In genomic region chr3:14278799-14279705, GRCh38 we compare ENCODE assay signal across 24 cellular contexts.
DNase-seq lines count a peak whose midpoint lies in the region; ATAC-seq, FAIRE-seq and TF ChIP-seq lines count a peak whose summit lies in the region.
"Had no signal": no experiment of that assay in that cellular context is flagged by ENCODE, and none has a peak within 500 bp of the region (broad histone marks: within the 10 kb centered on the region; RNA-seq: fewer than 3 reads in every experiment).

No MANE protein-coding gene starts in this region.

- H4K20me1 ChIP-seq in Loucy (ENCODE audit: insufficient read depth, low read length, poor library complexity, severe bottlenecking) (no peaks in the 10 kb centered on the region), K562 (replicated peaks; ENCODE audit: control insufficient read depth, insufficient read depth, low read length) (no peaks in the 10 kb centered on the region), osteoblast (ENCODE audit: insufficient read depth, low read length) (no peaks in the 10 kb centered on the region)

- no peaks in the 10 kb centered on the region for H3K9me2 ChIP-seq in Loucy (replicated peaks; ENCODE audit: low read depth, low read length)

- H3K4me3 ChIP-seq in Loucy (ENCODE audit: low read length, poor library complexity, severe bottlenecking): no peak overlapping the region
- H3K4me3 ChIP-seq in K562: no peak overlapping the region
- no peak overlapping the region for H3K4me3 ChIP-seq in osteoblast (ENCODE audit: insufficient read depth, low read length)
- H3K4me3 ChIP-seq: GM12878, heart left ventricle, pancreas, upper lobe of left lung had no signal

- H3K9ac ChIP-seq in Loucy (ENCODE audit: low read depth, low read length, poor library complexity, severe bottlenecking) (no peak overlapping the region), K562 (ENCODE audit: insufficient read depth in 1 of 2, low read depth in 2 of 2, low read length in 2 of 2) (peak overlapping the region in 1 of 2 experiments; percentile 80; a peak in 2 of 4 replicates)

- H3F3A ChIP-seq in Loucy (ENCODE audit: low read depth): no peaks in the 10 kb centered on the region

- DNase-seq in NCI-H1694 (lab: John Stamatoyannopoulos, UW) (peak; percentile 56), NCI-H1694 treated with DMSO at 0.1 percent for 48 hours (lab: John Stamatoyannopoulos, UW) (no peak), K562 (ENCODE audit: extremely low read depth in 1 of 4, low spot score in 3 of 4) (peak; percentile 55 to 67 (median 62)), osteoblast (ENCODE audit: insufficient read length, low spot score, missing footprints) (peak; percentile 76), HCEC 1CT (no peak), GM10266 (ENCODE audit: extremely low spot score) (no peak)
- DNase-seq: activated CD4-positive, CD25-positive, alpha-beta regulatory T cell treated with anti-CD3 and anti-CD28 coated beads, Interleukin-2, amount 50 U/mL, for 72 hours; activated gamma-delta T cell treated with Interleukin-2 at 50 U/mL for 16 hours; CD4-positive, alpha-beta T cell; dermis blood vessel endothelial cell; GOT3; heart left ventricle; left cardiac atrium; NCI-H1105 treated with DMSO at 0.1 percent for 48 hours; NCI-H510A; pancreas; small intestine; T-helper 1 cell had no signal

- H3K4me2 ChIP-seq in Loucy (ENCODE audit: low read depth, low read length, poor library complexity, severe bottlenecking) (no peak overlapping the region), K562 (ENCODE audit: insufficient read depth, low read length) (no peak overlapping the region), osteoblast (ENCODE audit: insufficient read depth, low read length) (no peak overlapping the region)

- WGBS in K562 (ENCODE audit: insufficient coverage, low coverage, missing lambda C conversion rate): 54% methylated on average over 13 of the region's 13 CpGs

- H3K27ac ChIP-seq in K562 (ENCODE audit: extremely low read depth, low read depth, low read length) (no peak overlapping the region), osteoblast (ENCODE audit: low read depth, low read length) (no peak overlapping the region)
- H3K27ac ChIP-seq: heart left ventricle, pancreas, upper lobe of left lung had no signal

- no peak overlapping the region for H2AFZ ChIP-seq in Loucy (ENCODE audit: low read length)
- peak overlapping the region; percentile 20; the same call in 1 of the 2 replicates for H2AFZ ChIP-seq in K562 (ENCODE audit: low read depth, low read length)
- H2AFZ ChIP-seq in osteoblast (ENCODE audit: low read length): no peak overlapping the region

- H3K36me3 ChIP-seq in Loucy (ENCODE audit: insufficient read depth, low read length) (no peaks in the 10 kb centered on the region), K562 (ENCODE audit: control insufficient read depth, insufficient read depth, low read length) (no peaks in the 10 kb centered on the region), osteoblast (ENCODE audit: insufficient read depth, low read length) (no peaks in the 10 kb centered on the region)
- H3K36me3 ChIP-seq: heart left ventricle, pancreas, upper lobe of left lung had no signal

- TF ChIP-seq CTCF in Loucy (conservative IDR thresholded peaks at IDR 0.05; ENCODE audit: low read length) (0 out of 2 replicates have a peak, but pooled peaks have one; percentile 15), K562 (IDR thresholded peaks at IDR 0.05 in 2 of 3, conservative IDR thresholded peaks at IDR 0.05 in 1 of 3; ENCODE audit: insufficient read depth in 2 of 3, low read depth in 1 of 3, low read length in 3 of 3) (peak; percentile 12 to 36 (median 30); a peak in 2 of 6 replicates), osteoblast (IDR thresholded peaks at IDR 0.05; ENCODE audit: extremely low read depth, low read depth, low read length) (no peak), GM10266 (IDR thresholded peaks at IDR 0.05; ENCODE audit: control insufficient read depth, insufficient read depth, low read depth, missing control alignments) (no peak)

- BruUV-seq in K562 (replicated peaks; lab: Mats Ljungman, UMichigan): no TSS peak

- TF ChIP-seq POLR2A in K562 (conservative IDR thresholded peaks at IDR 0.05): no peak

- no peaks in the 10 kb centered on the region for H3K79me2 ChIP-seq in Loucy (ENCODE audit: insufficient read depth, low read length)
- H3K79me2 ChIP-seq in K562 (ENCODE audit: control insufficient read depth, insufficient read depth, low read length): no peaks in the 10 kb centered on the region
- no peaks in the 10 kb centered on the region for H3K79me2 ChIP-seq in osteoblast (ENCODE audit: insufficient read depth, low read length)

- CTCF ChIA-PET in K562 (lab: Yijun Ruan, JAX; ENCODE audit: low intra/inter-chr PET ratio): no interaction called here

- H3K9me1 ChIP-seq in K562 (ENCODE audit: control insufficient read depth, insufficient read depth, low read length): no peaks in the 10 kb centered on the region

- 0 out of 2 replicates have a peak, but pooled peaks have one; percentile 28 for TF ChIP-seq EP300 in K562 (IDR thresholded peaks at IDR 0.05; ENCODE audit: low read length)

- POLR2A ChIA-PET in K562 (lab: Yijun Ruan, JAX): interaction anchor here (0.5 to 1.4 kb wide), 6 partner anchors 10 to 89 kb away, joined by 3 to 5 read pairs (median 3); no protein-coding TSS in a partner anchor

- FAIRE-seq in K562 (lab: Jason Lieb, UNC): no peak
- FAIRE-seq: GM12878, pancreas, RCC 7860, small intestine had no signal

- H3K9me3 ChIP-seq in Loucy (ENCODE audit: insufficient read depth, low read depth, low read length) (no peaks in the 10 kb centered on the region), K562 (replicated peaks; ENCODE audit: control insufficient read depth, insufficient read depth, low read depth, low read length) (no peaks in the 10 kb centered on the region), osteoblast (ENCODE audit: low read depth, low read length) (no peaks in the 10 kb centered on the region)
- H3K9me3 ChIP-seq: heart left ventricle, pancreas, upper lobe of left lung had no signal

- intact Hi-C loops in K562 (cut with micrococcal nuclease): loop anchor here (5.0 kb wide), 1 partner anchor 93 kb away; no protein-coding TSS in a partner anchor

- no peaks in the 10 kb centered on the region for H3K27me3 ChIP-seq in Loucy (ENCODE audit: insufficient read depth, low read length, poor library complexity, severe bottlenecking)
- no peaks in the 10 kb centered on the region for H3K27me3 ChIP-seq in K562 (ENCODE audit: control insufficient read depth in 2 of 2, insufficient read depth in 2 of 2, low read length in 2 of 2)
- peaks cover 9% of the 10 kb centered on the region for H3K27me3 ChIP-seq in osteoblast (ENCODE audit: insufficient read depth, low read length)
- H3K27me3 ChIP-seq: pancreas, upper lobe of left lung had no signal

- TF ChIP-seq RAD21 in K562 (CRISPR knock-in tag; conservative IDR thresholded peaks at IDR 0.05 in 1 of 2, IDR thresholded peaks at IDR 0.05 in 1 of 2): peak in 1 of 2 experiments; percentile 31; a peak in 2 of 4 replicates

- no peaks in the 10 kb centered on the region for H3K4me1 ChIP-seq in Loucy (ENCODE audit: insufficient read depth, low read length, poor library complexity, severe bottlenecking)
- peaks cover 21 to 33% of the 10 kb centered on the region in 2 experiments for H3K4me1 ChIP-seq in K562 (replicated peaks in 1 of 2; ENCODE audit: control insufficient read depth in 2 of 2, insufficient read depth in 2 of 2, low read length in 2 of 2)
- H3K4me1 ChIP-seq in osteoblast (ENCODE audit: insufficient read depth, low read length): peaks cover 4% of the 10 kb centered on the region
- H3K4me1 ChIP-seq: heart left ventricle, pancreas, upper lobe of left lung had no signal

- ATAC-seq in K562: peak; percentile 24
- no peak for ATAC-seq in HG02981 (IDR thresholded peaks at IDR 0.05; ENCODE audit: unreplicated experiment)
- ATAC-seq: GM12878; left cardiac atrium; pancreas; stimulated activated effector memory CD8-positive, alpha-beta T cell treated with anti-CD3 and anti-CD28 coated beads, Interleukin-12 subunit alpha, Interleukin-12 subunit beta, amount 100 ng/mL, for 72 hours had no signal

- in situ Hi-C loops in K562 (cut with MboI): no loop called here

TF ChIP-seq in K562, 482 proteins besides CTCF, POLR2A, EP300 and RAD21 (continues in another document):
- no peak for TF ChIP-seq PBX2 (CRISPR knock-in tag; IDR thresholded peaks at IDR 0.05; ENCODE audit: low read depth)
- TF ChIP-seq PBX2 (tag; conservative IDR thresholded peaks at IDR 0.05; ENCODE audit: low read depth): no peak; the same call in 1 of the 2 replicates
- TF ChIP-seq NFE2L1 (tag; IDR thresholded peaks at IDR 0.05; ENCODE audit: borderline replicate concordance, low read depth): peak; percentile 83
- TF ChIP-seq CEBPB (tag; IDR thresholded peaks at IDR 0.05): 0 out of 2 replicates have a peak, but pooled peaks have one; percentile 31

Comparison
In these comparisons a context has a peak if more than half of its experiments do, and no peak if none do; other contexts are left out.
1. DNase-seq: peak in NCI-H1694 (single experiment), K562 (4 of 4) and osteoblast (single experiment); none in NCI-H1694 treated with DMSO at 0.1 percent for 48 hours (single experiment), HCEC 1CT (single experiment) and GM10266 (single experiment).
2. CTCF ChIP-seq: peak in Loucy (single experiment) and K562 (3 of 3); none in osteoblast (single experiment) and GM10266 (single experiment).